Comparison of ENCODE assay signal across 31 cellular contexts in the genomic region with DNA sequence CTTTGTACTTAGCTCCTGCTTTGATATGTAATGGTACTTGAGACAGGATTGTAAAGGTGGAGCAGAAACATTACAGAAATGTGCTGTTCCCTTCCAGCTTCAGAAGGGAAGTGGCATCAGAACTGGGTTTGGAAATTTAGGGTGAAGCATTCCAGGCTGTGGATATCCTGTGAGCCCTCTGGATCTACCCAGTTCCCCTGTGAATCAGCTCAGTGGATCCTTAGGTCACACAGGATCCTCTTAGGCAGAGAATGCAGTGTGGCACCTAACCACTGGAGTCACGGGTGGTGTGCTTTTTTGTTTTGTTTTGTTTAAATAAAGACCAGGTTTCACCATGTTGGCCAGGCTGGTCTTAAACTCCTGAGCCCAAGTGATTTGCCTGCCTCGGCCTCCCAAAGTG.
"Had no signal": no experiment of that assay in that cellular context is flagged by ENCODE, and none has a peak within 500 bp of the region (broad histone marks: within the 10 kb centered on the region; RNA-seq: fewer than 3 reads in every experiment).

No MANE protein-coding gene starts in this region.

- H3K4me3 ChIP-seq: esophagus muscularis mucosa, skin epidermis, stomach, suprapubic skin, tibial nerve had no signal

- ATAC-seq: activated naive CD4-positive, alpha-beta T cell treated with anti-CD3 and anti-CD28 coated beads, Interleukin-2, amount 50 U/mL, for 72 hours; natural killer cell; right cardiac atrium; stimulated activated effector memory CD8-positive, alpha-beta T cell treated with anti-CD3 and anti-CD28 coated beads, Interleukin-12 subunit alpha, Interleukin-12 subunit beta, amount 100 ng/mL, for 72 hours had no signal

- H3K79me2 ChIP-seq: parathyroid adenoma had no signal

- H3K27me3 ChIP-seq: esophagus muscularis mucosa, neutrophil, stomach, suprapubic skin, tibial nerve had no signal

- FAIRE-seq: colon, frontal cortex, islet of Langerhans, urothelium cell line had no signal

- H2AFZ ChIP-seq: parathyroid adenoma had no signal

- H3K36me3 Mint-ChIP-seq: activated naive CD4-positive, alpha-beta T cell treated with anti-CD3 and anti-CD28 coated beads, Interleukin-2, amount 50 U/mL, for 72 hours; brain; natural killer cell; stimulated activated effector memory CD8-positive, alpha-beta T cell treated with anti-CD3 and anti-CD28 coated beads, Interleukin-12 subunit alpha, Interleukin-12 subunit beta, amount 100 ng/mL, for 72 hours had no signal

- H3K4me3 Mint-ChIP-seq: activated CD4-positive, alpha-beta memory T cell treated with anti-CD3 and anti-CD28 coated beads, Interleukin-2, amount 10 ng/mL, durations not matched to agents 7 days and 5 days; brain; natural killer cell; stimulated activated effector memory CD8-positive, alpha-beta T cell treated with anti-CD3 and anti-CD28 coated beads, Interleukin-12 subunit alpha, Interleukin-12 subunit beta, amount 100 ng/mL, for 72 hours had no signal

- H3K36me3 ChIP-seq: esophagus muscularis mucosa, neutrophil, stomach, suprapubic skin, tibial nerve had no signal

- H3K9me3 Mint-ChIP-seq: activated CD4-positive, alpha-beta memory T cell treated with anti-CD3 and anti-CD28 coated beads, Interleukin-2, amount 10 ng/mL, durations not matched to agents 7 days and 5 days; activated CD4-positive, alpha-beta T cell treated with anti-CD3 and anti-CD28 coated beads, Interleukin-2, amount 10 ng/mL, durations not matched to agents 24 days and 14 days; brain; natural killer cell; stimulated activated effector memory CD8-positive, alpha-beta T cell treated with anti-CD3 and anti-CD28 coated beads, Interleukin-12 subunit alpha, Interleukin-12 subunit beta, amount 100 ng/mL, for 72 hours; T-helper 1 cell treated with Interleukin-12 subunit alpha and Interleukin-12 subunit beta and Interleukin-4 antibody, amounts not matched to agents 30 μg/mL and 1 μg/mL, for 36 hours had no signal

- H3K27ac Mint-ChIP-seq: activated CD4-positive, alpha-beta memory T cell treated with anti-CD3 and anti-CD28 coated beads, Interleukin-2, amount 10 ng/mL, durations not matched to agents 7 days and 5 days; activated CD4-positive, alpha-beta T cell treated with anti-CD3 and anti-CD28 coated beads, Interleukin-2, amount 10 ng/mL, durations not matched to agents 24 days and 14 days; activated naive CD4-positive, alpha-beta T cell treated with anti-CD3 and anti-CD28 coated beads, Interleukin-2, amount 50 U/mL, for 72 hours; brain; natural killer cell; stimulated activated effector memory CD8-positive, alpha-beta T cell treated with anti-CD3 and anti-CD28 coated beads, Interleukin-12 subunit alpha, Interleukin-12 subunit beta, amount 100 ng/mL, for 72 hours; T-helper 1 cell treated with Interleukin-12 subunit alpha and Interleukin-12 subunit beta and Interleukin-4 antibody, amounts not matched to agents 30 μg/mL and 1 μg/mL, for 36 hours had no signal

- DNase-seq: activated CD4-positive, alpha-beta memory T cell treated with anti-CD3 and anti-CD28 coated beads, Interleukin-2, amount 10 ng/mL, durations not matched to agents 7 days and 5 days; activated CD4-positive, alpha-beta T cell treated with anti-CD3 and anti-CD28 coated beads, Interleukin-2, amount 10 ng/mL, durations not matched to agents 24 days and 14 days; activated gamma-delta T cell treated with Interleukin-2 at 50 U/mL for 16 hours; activated T-cell treated with anti-CD3 and anti-CD28 coated beads, Interleukin-2, amount 50 U/mL, for 1 hour; aorta; central memory CD4-positive, alpha-beta T cell; effector memory CD4-positive, alpha-beta T cell; glutamatergic neuron; hippocampal formation; left ventricle myocardium superior; mammary epithelial cell; midbrain; natural killer cell; right cardiac atrium; stimulated activated CD4-positive, alpha-beta T cell treated with anti-CD3 and anti-CD28 coated beads, Interleukin-2, amount 100 ng/mL, for 24 hours; stomach; T1000 had no signal

- H3K27me3 Mint-ChIP-seq: brain had no signal

- H3K4me1 ChIP-seq: esophagus muscularis mucosa, parathyroid adenoma, suprapubic skin, tibial nerve had no signal

- H3K9me3 ChIP-seq: esophagus muscularis mucosa, neutrophil, stomach, suprapubic skin, tibial nerve had no signal

- H3K27ac ChIP-seq: esophagus muscularis mucosa, neutrophil, parathyroid adenoma, suprapubic skin, tibial nerve had no signal

- H3K9ac ChIP-seq: parathyroid adenoma had no signal
